Comparison of ENCODE assay signal across 8 cellular contexts in genomic region chr6:135999393-135999792, GRCh38.
"Had no signal": no experiment of that assay in that cellular context is flagged by ENCODE, and none has a peak within 500 bp of the region (broad histone marks: within the 10 kb centered on the region; RNA-seq: fewer than 3 reads in every experiment).

No MANE protein-coding gene starts in this region.

- H3K4me3 ChIP-seq: GM12878 had no signal

- DNase-seq: GDM1, GF-D8 had no signal

- ATAC-seq: GM12878 had no signal

- FAIRE-seq: G401.6, GM12878, GM12891, GM12892, GM18507, GM19239 had no signal
